In genomic region chr3:78221796-78222195, GRCh38 we compare ENCODE assay signal across 18 cellular contexts.
"Had no signal": no experiment of that assay in that cellular context is flagged by ENCODE, and none has a peak within 500 bp of the region (broad histone marks: within the 10 kb centered on the region; RNA-seq: fewer than 3 reads in every experiment).

No MANE protein-coding gene starts in this region.

- H3K36me3 ChIP-seq: right lobe of liver, spleen, transverse colon had no signal

- H3K27me3 ChIP-seq: right lobe of liver, spleen, transverse colon had no signal

- H3K9me3 Mint-ChIP-seq: activated CD8-positive, alpha-beta T cell treated with anti-CD3 and anti-CD28 coated beads for 36 hours had no signal

- H3K27ac Mint-ChIP-seq: activated CD8-positive, alpha-beta T cell treated with anti-CD3 and anti-CD28 coated beads for 36 hours; natural killer cell treated with Interleukin-12 subunit alpha and Interleukin-12 subunit beta and Interleukin-15 and Interleukin-18, amount 100 ng/mL, for 72 hours; progenitor cell of endocrine pancreas; stimulated activated naive B cell treated with anti-CD40 and anti-IgM and Interleukin-4, amounts not matched to agents 10 μg/mL and 1 μg/mL and 100 μg/mL, for 72 hours had no signal

- H3K4me1 ChIP-seq: right lobe of liver, spleen, transverse colon had no signal

- H3K4me3 Mint-ChIP-seq: activated CD8-positive, alpha-beta T cell treated with anti-CD3 and anti-CD28 coated beads for 36 hours; natural killer cell treated with Interleukin-12 subunit alpha and Interleukin-12 subunit beta and Interleukin-15 and Interleukin-18, amount 100 ng/mL, for 72 hours; stimulated activated naive B cell treated with anti-CD40 and anti-IgM and Interleukin-4, amounts not matched to agents 10 μg/mL and 1 μg/mL and 100 μg/mL, for 72 hours had no signal

- DNase-seq: activated CD4-positive, alpha-beta T cell treated with anti-CD3 and anti-CD28 coated beads for 4 hours; activated CD8-positive, alpha-beta memory T cell treated with anti-CD3 and anti-CD28 coated beads, Interleukin-2, amount 50 U/mL, for 48 hours; activated CD8-positive, alpha-beta T cell treated with anti-CD3 and anti-CD28 coated beads for 36 hours; activated naive CD4-positive, alpha-beta T cell; effector CD4-positive, alpha-beta T cell; hypothalamus; left colon; occipital lobe; right lobe of liver; spleen; stimulated activated CD4-positive, alpha-beta T cell treated with anti-CD3 and anti-CD28 coated beads, Interleukin-2, amount 100 ng/mL, for 24 hours; stimulated activated naive B cell treated with anti-CD40 and anti-IgM and Interleukin-4, amounts not matched to agents 10 μg/mL and 1 μg/mL and 100 μg/mL, for 72 hours; SW 1271; transverse colon had no signal

- H3K27ac ChIP-seq: epithelial cell of prostate, right lobe of liver, spleen, transverse colon, VCaP had no signal

- H3K4me3 ChIP-seq: right lobe of liver, spleen, transverse colon had no signal

- ATAC-seq: activated CD8-positive, alpha-beta T cell treated with anti-CD3 and anti-CD28 coated beads for 36 hours; left colon; natural killer cell treated with Interleukin-12 subunit alpha and Interleukin-12 subunit beta and Interleukin-15 and Interleukin-18, amount 100 ng/mL, for 72 hours; right lobe of liver; stimulated activated naive B cell treated with anti-CD40 and anti-IgM and Interleukin-4, amounts not matched to agents 10 μg/mL and 1 μg/mL and 100 μg/mL, for 72 hours had no signal

- H3K9me3 ChIP-seq: right lobe of liver, transverse colon had no signal

- H3K36me3 Mint-ChIP-seq: stimulated activated naive B cell treated with anti-CD40 and anti-IgM and Interleukin-4, amounts not matched to agents 10 μg/mL and 1 μg/mL and 100 μg/mL, for 72 hours had no signal

- H3K27me3 Mint-ChIP-seq: activated CD8-positive, alpha-beta T cell treated with anti-CD3 and anti-CD28 coated beads for 36 hours; natural killer cell treated with Interleukin-12 subunit alpha and Interleukin-12 subunit beta and Interleukin-15 and Interleukin-18, amount 100 ng/mL, for 72 hours; progenitor cell of endocrine pancreas; stimulated activated naive B cell treated with anti-CD40 and anti-IgM and Interleukin-4, amounts not matched to agents 10 μg/mL and 1 μg/mL and 100 μg/mL, for 72 hours had no signal

- H3K4me1 Mint-ChIP-seq: stimulated activated naive B cell treated with anti-CD40 and anti-IgM and Interleukin-4, amounts not matched to agents 10 μg/mL and 1 μg/mL and 100 μg/mL, for 72 hours had no signal
